11 cellular contexts compared by ENCODE assay signal in the genomic region with DNA sequence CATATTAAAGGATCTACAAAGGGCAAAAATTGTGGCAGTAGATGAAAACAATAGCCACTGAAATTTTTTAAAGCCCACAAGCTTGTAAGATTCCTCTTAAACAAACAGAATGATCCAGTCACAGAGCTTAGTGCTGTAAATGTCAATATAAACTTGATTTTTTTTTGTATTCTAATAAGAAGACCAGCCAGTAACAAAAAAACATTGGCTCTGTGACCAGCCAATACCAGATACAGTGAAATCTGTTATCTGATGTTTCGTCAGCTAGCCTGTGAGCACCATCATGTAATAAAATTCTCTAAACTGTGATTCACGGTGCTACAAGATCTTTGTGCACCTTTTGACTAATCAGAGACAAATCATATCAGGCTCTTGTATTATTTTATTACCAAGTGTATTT.
DNase-seq lines count a peak whose midpoint lies in the region; ATAC-seq and TF ChIP-seq lines count a peak whose summit lies in the region.
"Had no signal": no experiment of that assay in that cellular context is flagged by ENCODE, and none has a peak within 500 bp of the region (broad histone marks: within the 10 kb centered on the region; RNA-seq: fewer than 3 reads in every experiment).

No MANE protein-coding gene starts in this region.

- H4K5ac ChIP-seq in IMR-90 (ENCODE audit: low read depth, low read length): no peak overlapping the region; the same call in 1 of the 2 replicates

- peak overlapping the region; percentile 99; the same call in 1 of the 2 replicates for H3K23ac ChIP-seq in IMR-90 (ENCODE audit: low read depth, low read length)

- no peak overlapping the region for H3K4me2 ChIP-seq in IMR-90 (ENCODE audit: low read depth, low read length)

- BruUV-seq in IMR-90 (replicated peaks; lab: Mats Ljungman, UMichigan): no TSS peak
- BruUV-seq in MCF 10A (replicated peaks; lab: Mats Ljungman, UMichigan): no TSS peak
- no TSS peak for BruUV-seq in A673 (replicated peaks; lab: Mats Ljungman, UMichigan)

- peak; percentile 30 for ATAC-seq in IMR-90 (ENCODE audit: low read depth)
- ATAC-seq in left lung: no peak
- no peak for ATAC-seq in GM21515 (IDR thresholded peaks at IDR 0.05; ENCODE audit: unreplicated experiment)
- ATAC-seq: activated CD8-positive, alpha-beta T cell treated with anti-CD3 and anti-CD28 coated beads for 36 hours had no signal

- no peaks in the 10 kb centered on the region for H4K20me1 ChIP-seq in IMR-90 (ENCODE audit: insufficient read depth, low read length)

- no peak for TF ChIP-seq RAD21 in IMR-90 (IDR thresholded peaks at IDR 0.05; ENCODE audit: low read length)

- no peaks in the 10 kb centered on the region for H3K36me3 ChIP-seq in IMR-90 (ENCODE audit: control insufficient read depth, insufficient read depth, low read length)
- no peaks in the 10 kb centered on the region for H3K36me3 ChIP-seq in left lung
- H3K36me3 ChIP-seq in tibial artery: no peaks in the 10 kb centered on the region
- no peaks in the 10 kb centered on the region for H3K36me3 ChIP-seq in A673 (ENCODE audit: insufficient read depth, low read length, poor library complexity, severe bottlenecking)

- CTCF ChIA-PET in IMR-90 (lab: Yijun Ruan, JAX): interaction anchor here (0.6 to 1.9 kb wide), 4 partner anchors 14 to 356 kb away, joined by 3 to 7 read pairs (median 4); no protein-coding TSS in a partner anchor
- CTCF ChIA-PET in MCF 10A (lab: Yijun Ruan, JAX): interaction anchor here (0.6 to 2.5 kb wide), 10 partner anchors 10 to 626 kb away, joined by 3 to 15 read pairs (median 3); no protein-coding TSS in a partner anchor
- CTCF ChIA-PET in A673 (lab: Charles Lee): no interaction called here

- 0 out of 2 replicates have a peak overlapping the region, but pooled peaks have one; percentile 35 for H3K9ac ChIP-seq in IMR-90 (ENCODE audit: low read depth, low read length)

- peaks cover 12% of the 10 kb centered on the region for H3K36me3 Mint-ChIP-seq in MCF 10A (ENCODE audit: insufficient read depth, unreplicated experiment)

- intact Hi-C loops in IMR-90 (cut with micrococcal nuclease): loop anchor here (5.0 kb wide), 1 partner anchor 90 kb away; no protein-coding TSS in a partner anchor
- intact Hi-C loops in MCF 10A (cut with micrococcal nuclease): loop anchor here (1.0 to 5.0 kb wide), 2 partner anchors 40 to 196 kb away; no protein-coding TSS in a partner anchor
- intact Hi-C loops in left lung (cut with DNase I): no loop called here
- intact Hi-C loops in tibial artery (cut with DNase I; ENCODE audit: low total_unique reads): no loop called here
- intact Hi-C loops in A673 (cut with micrococcal nuclease; ENCODE audit: unreplicated experiment): no loop called here

- peak overlapping the region; percentile 95; the same call in 2 of the 3 replicates for H2BK15ac ChIP-seq in IMR-90 (ENCODE audit: low read depth, low read length)

- H3K79me1 ChIP-seq in IMR-90 (ENCODE audit: low read depth in 1 of 2, low read length in 2 of 2): peaks cover 0 to 4% of the 10 kb centered on the region in 2 experiments; a peak in 3 of 4 replicates

- H4K91ac ChIP-seq in IMR-90 (ENCODE audit: insufficient read depth, low read depth, low read length): peak overlapping the region; percentile 45; the same call in 1 of the 2 replicates

- no peak overlapping the region for H2AK5ac ChIP-seq in IMR-90 (ENCODE audit: low read depth, low read length)

- DNase-seq in IMR-90 (peak; percentile 93), MCF 10A (ENCODE audit: unreplicated experiment) (peak; percentile 68), left lung (no peak), tibial artery (no peak), A673 (ENCODE audit: low spot score) (no peak), NCI-H187 treated with DMSO at 0.1 percent for 48 hours (lab: John Stamatoyannopoulos, UW) (no peak), NCI-H1092 (lab: John Stamatoyannopoulos, UW) (no peak)
- DNase-seq: activated CD8-positive, alpha-beta T cell treated with anti-CD3 and anti-CD28 coated beads for 36 hours; NCI-H510A treated with DMSO at 0.1 percent for 48 hours; stimulated activated CD4-positive, alpha-beta T cell treated with anti-CD3 and anti-CD28 coated beads, Interleukin-1b, Interleukin-23, amount 100 ng/mL, for 48 hours had no signal

- H3K9me3 ChIP-seq in IMR-90 (ENCODE audit: control insufficient read depth, insufficient read depth, low read length) (no peaks in the 10 kb centered on the region), left lung (no peaks in the 10 kb centered on the region), tibial artery (no peaks in the 10 kb centered on the region), A673 (ENCODE audit: low read depth, low read length, poor library complexity, severe bottlenecking) (no peaks in the 10 kb centered on the region)

- H3K27ac ChIP-seq in IMR-90 (ENCODE audit: insufficient read depth, low read length) (peak overlapping the region; percentile 90), left lung (peak overlapping the region; percentile 57 to 89), tibial artery (peak overlapping the region; percentile 73 to 79), A673 (ENCODE audit: low read depth, low read length, poor library complexity, severe bottlenecking) (no peak overlapping the region)

- peaks cover 58% of the 10 kb centered on the region for H3K4me1 Mint-ChIP-seq in MCF 10A (ENCODE audit: insufficient read depth, unreplicated experiment)

- H3K4me3 ChIP-seq in IMR-90 (ENCODE audit: insufficient read depth, low read depth, low read length): no peak overlapping the region
- H3K4me3 ChIP-seq in left lung: no peak overlapping the region
- H3K4me3 ChIP-seq in tibial artery: no peak overlapping the region
- no peak overlapping the region for H3K4me3 ChIP-seq in A673 (ENCODE audit: low read depth, low read length, poor library complexity, severe bottlenecking)

- 0 out of 2 replicates have a peak, but pooled peaks have one; percentile 25 for TF ChIP-seq POLR2A in IMR-90 (IDR thresholded peaks at IDR 0.05; ENCODE audit: low read depth, low read length)

- peak overlapping the region; percentile 42 for H3K56ac ChIP-seq in IMR-90 (ENCODE audit: extremely low read depth, insufficient read depth, low read length)

- H3K4me3 Mint-ChIP-seq in MCF 10A (ENCODE audit: unreplicated experiment): peak overlapping the region; percentile 29
- H3K4me3 Mint-ChIP-seq: activated CD8-positive, alpha-beta T cell treated with anti-CD3 and anti-CD28 coated beads for 36 hours had no signal

- no peak overlapping the region for H2AFZ ChIP-seq in IMR-90 (replicated peaks; ENCODE audit: low read length, poor library complexity)

- TF ChIP-seq CTCF in IMR-90 (conservative IDR thresholded peaks at IDR 0.05; ENCODE audit: low read depth, low read length) (no peak), MCF 10A (IDR thresholded peaks at IDR 0.05; ENCODE audit: unreplicated experiment) (no peak), left lung (IDR thresholded peaks at IDR 0.05) (no peak), tibial artery (IDR thresholded peaks at IDR 0.05) (no peak), A673 (conservative IDR thresholded peaks at IDR 0.05; ENCODE audit: low read depth, low read length) (no peak)

- peak overlapping the region; percentile 82 to 96; a peak in 3 of 4 replicates for H4K8ac ChIP-seq in IMR-90 (ENCODE audit: low read depth in 2 of 2, low read length in 2 of 2)

- H3K18ac ChIP-seq in IMR-90 (ENCODE audit: low read depth, low read length): peak overlapping the region; percentile 94

- peak overlapping the region; percentile 100; the same call in 1 of the 2 replicates for H2BK20ac ChIP-seq in IMR-90 (ENCODE audit: low read depth, low read length)

- POLR2A ChIA-PET in IMR-90 (lab: Charles Lee; ENCODE audit: unreplicated experiment): interaction anchor here (1.0 to 1.6 kb wide), 3 partner anchors 9 to 218 kb away, joined by 3 to 4 read pairs (median 3); a partner anchor contains a TSS
- POLR2A ChIA-PET in MCF 10A (lab: Yijun Ruan, JAX): interaction anchor here (0.7 to 3.5 kb wide), 13 partner anchors 9 to 218 kb away, joined by 3 to 32 read pairs (median 7); a partner anchor contains a TSS
- POLR2A ChIA-PET in A673 (lab: Charles Lee; ENCODE audit: low non-redundant PET): no interaction called here

- no peak overlapping the region for H2AK9ac ChIP-seq in IMR-90 (replicated peaks; ENCODE audit: low read depth, low read length, poor library complexity)

- H3K9me1 ChIP-seq in IMR-90 (ENCODE audit: insufficient read depth, low read length): peaks cover 8% of the 10 kb centered on the region

- dilution Hi-C loops in IMR-90 (cut with HindIII; ENCODE audit: low sequenced_read_pairs, unreplicated experiment): no loop called here

- H3K14ac ChIP-seq in IMR-90 (replicated peaks; ENCODE audit: low read depth, low read length): 0 out of 2 replicates have a peak overlapping the region, but pooled peaks have one; percentile 6

- no peaks in the 10 kb centered on the region for H3K9me3 Mint-ChIP-seq in MCF 10A (ENCODE audit: unreplicated experiment)
- H3K9me3 Mint-ChIP-seq: activated CD8-positive, alpha-beta T cell treated with anti-CD3 and anti-CD28 coated beads for 36 hours had no signal

- H3K4me1 ChIP-seq in IMR-90 (ENCODE audit: control insufficient read depth, insufficient read depth, low read length): peaks cover 24% of the 10 kb centered on the region
- peaks cover 35 to 56% of the 10 kb centered on the region in 2 donors for H3K4me1 ChIP-seq in left lung
- peaks cover 0 to 64% (median 38%) of the 10 kb centered on the region in 4 donors for H3K4me1 ChIP-seq in tibial artery
- H3K4me1 ChIP-seq in A673 (ENCODE audit: insufficient read depth, low read length, poor library complexity, severe bottlenecking): peaks cover 4% of the 10 kb centered on the region

- H3K4ac ChIP-seq in IMR-90 (ENCODE audit: low read depth, low read length): peak overlapping the region; percentile 97; the same call in 1 of the 2 replicates

- WGBS in IMR-90 (ENCODE audit: extremely low coverage in 2 of 2, insufficient read length in 1 of 2), 2 experiments: 0% methylated on average over 1 of the region's 2 CpGs; no CpG with 5 or more reads in 1 of the 2 experiments

- H2BK120ac ChIP-seq in IMR-90 (ENCODE audit: low read depth, low read length): peak overlapping the region; percentile 98

- no peaks in the 10 kb centered on the region for H3K27me3 ChIP-seq in IMR-90 (ENCODE audit: control insufficient read depth, insufficient read depth, low read length)
- H3K27me3 ChIP-seq in left lung: no peaks in the 10 kb centered on the region
- no peaks in the 10 kb centered on the region for H3K27me3 ChIP-seq in tibial artery
- no peaks in the 10 kb centered on the region for H3K27me3 ChIP-seq in A673 (replicated peaks; ENCODE audit: insufficient read depth, low read depth, low read length, poor library complexity)

- peak overlapping the region; percentile 100 for H2BK5ac ChIP-seq in IMR-90 (ENCODE audit: low read depth, low read length, poor library complexity, severe bottlenecking)

- no peaks in the 10 kb centered on the region for H3K27me3 Mint-ChIP-seq in MCF 10A (ENCODE audit: insufficient read depth, unreplicated experiment)
- H3K27me3 Mint-ChIP-seq: activated CD8-positive, alpha-beta T cell treated with anti-CD3 and anti-CD28 coated beads for 36 hours had no signal

- H3K27ac Mint-ChIP-seq in MCF 10A (ENCODE audit: low read depth, unreplicated experiment): peak overlapping the region; percentile 79
- H3K27ac Mint-ChIP-seq: activated CD8-positive, alpha-beta T cell treated with anti-CD3 and anti-CD28 coated beads for 36 hours had no signal

- in situ Hi-C loops in IMR-90 (cut with MboI; ENCODE audit: low sequenced_read_pairs): no loop called here

Comparison
In these comparisons a context has a peak if more than half of its experiments do, and no peak if none do; other contexts are left out.
1. DNase-seq: peak in IMR-90 (single experiment) and MCF 10A (single experiment); none in left lung (0 of 2), tibial artery (0 of 2), A673 (single experiment), NCI-H187 treated with DMSO at 0.1 percent for 48 hours (single experiment) and NCI-H1092 (single experiment).
2. intact Hi-C loops: an anchor here in IMR-90 (5.0 kb wide) and MCF 10A (1.0 to 5.0 kb wide); none called in left lung, tibial artery and A673.